ENCODE assay signal across 2 cellular contexts in genomic region chr3:16425398-16426057, GRCh38.
TF ChIP-seq lines count a peak whose summit lies in the region.

No MANE protein-coding gene starts in this region.

TF ChIP-seq in Ishikawa, 13 proteins besides CTCF, POLR2A, EP300 and RAD21:
- TF ChIP-seq, protein P1, sequence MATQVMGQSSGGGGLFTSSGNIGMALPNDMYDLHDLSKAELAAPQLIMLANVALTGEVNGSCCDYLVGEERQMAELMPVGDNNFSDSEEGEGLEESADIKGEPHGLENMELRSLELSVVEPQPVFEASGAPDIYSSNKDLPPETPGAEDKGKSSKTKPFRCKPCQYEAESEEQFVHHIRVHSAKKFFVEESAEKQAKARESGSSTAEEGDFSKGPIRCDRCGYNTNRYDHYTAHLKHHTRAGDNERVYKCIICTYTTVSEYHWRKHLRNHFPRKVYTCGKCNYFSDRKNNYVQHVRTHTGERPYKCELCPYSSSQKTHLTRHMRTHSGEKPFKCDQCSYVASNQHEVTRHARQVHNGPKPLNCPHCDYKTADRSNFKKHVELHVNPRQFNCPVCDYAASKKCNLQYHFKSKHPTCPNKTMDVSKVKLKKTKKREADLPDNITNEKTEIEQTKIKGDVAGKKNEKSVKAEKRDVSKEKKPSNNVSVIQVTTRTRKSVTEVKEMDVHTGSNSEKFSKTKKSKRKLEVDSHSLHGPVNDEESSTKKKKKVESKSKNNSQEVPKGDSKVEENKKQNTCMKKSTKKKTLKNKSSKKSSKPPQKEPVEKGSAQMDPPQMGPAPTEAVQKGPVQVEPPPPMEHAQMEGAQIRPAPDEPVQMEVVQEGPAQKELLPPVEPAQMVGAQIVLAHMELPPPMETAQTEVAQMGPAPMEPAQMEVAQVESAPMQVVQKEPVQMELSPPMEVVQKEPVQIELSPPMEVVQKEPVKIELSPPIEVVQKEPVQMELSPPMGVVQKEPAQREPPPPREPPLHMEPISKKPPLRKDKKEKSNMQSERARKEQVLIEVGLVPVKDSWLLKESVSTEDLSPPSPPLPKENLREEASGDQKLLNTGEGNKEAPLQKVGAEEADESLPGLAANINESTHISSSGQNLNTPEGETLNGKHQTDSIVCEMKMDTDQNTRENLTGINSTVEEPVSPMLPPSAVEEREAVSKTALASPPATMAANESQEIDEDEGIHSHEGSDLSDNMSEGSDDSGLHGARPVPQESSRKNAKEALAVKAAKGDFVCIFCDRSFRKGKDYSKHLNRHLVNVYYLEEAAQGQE (IDR thresholded peaks at IDR 0.05; ENCODE audit: low read depth) = peak; percentile 74
- no peak for TF ChIP-seq ZBTB7A (IDR thresholded peaks at IDR 0.05; ENCODE audit: low read depth)
TF ChIP-seq in Ishikawa: peak in this region for 1.

TF ChIP-seq in K562, 482 proteins besides CTCF, POLR2A, EP300 and RAD21 (continued from another document):
- TF ChIP-seq, protein P1 (CRISPR knock-in tag; IDR thresholded peaks at IDR 0.05; ENCODE audit: low read depth) = 0 out of 2 replicates have a peak, but pooled peaks have one; percentile 34
- TF ChIP-seq CBFB (CRISPR knock-in tag; IDR thresholded peaks at IDR 0.05) (no peak), EHMT2 (IDR thresholded peaks at IDR 0.05) (peak; percentile 55; the same call in 1 of the 2 replicates)
